ENCODE assay signal across 8 cellular contexts in the genomic region with DNA sequence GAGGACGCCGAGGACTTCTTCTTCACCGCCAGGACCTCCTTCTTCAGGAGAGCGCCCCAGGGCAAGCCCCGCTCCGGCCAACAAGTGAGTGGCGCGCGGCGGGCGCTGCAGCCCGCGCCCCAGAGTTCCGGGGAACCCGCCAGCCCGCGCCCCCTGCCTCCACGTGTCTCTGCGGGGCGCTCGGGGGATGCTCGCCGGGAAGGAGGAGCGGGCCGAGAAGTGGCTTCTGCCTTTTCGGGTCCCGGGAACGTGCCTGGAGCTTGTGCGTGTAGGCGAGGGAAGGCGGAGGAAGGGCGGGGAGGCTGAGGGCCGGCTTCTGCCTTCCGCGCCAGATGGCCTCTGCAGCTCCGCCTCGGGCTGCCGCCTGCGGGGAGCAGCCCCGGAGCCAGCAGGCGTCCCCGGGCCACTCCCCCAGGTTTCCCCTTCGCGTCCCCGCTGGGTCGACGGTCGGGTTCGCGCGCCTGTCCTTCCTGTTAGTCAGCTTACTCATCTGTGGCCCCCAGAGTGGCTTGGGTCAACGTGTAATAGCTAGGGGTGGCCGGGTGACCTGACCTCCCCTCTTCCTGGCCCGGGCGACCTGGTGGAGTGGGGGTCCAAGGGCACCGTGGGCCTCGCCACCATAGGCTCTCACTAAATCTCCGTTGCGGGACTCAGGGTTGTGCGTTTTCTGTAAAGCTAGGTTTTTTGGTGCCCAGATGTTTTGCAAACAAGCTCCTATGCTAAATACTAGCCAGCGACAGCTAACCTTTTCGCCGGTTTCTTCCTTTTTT. TPM values are rescaled to one million over a fixed set of nuclear protein-coding genes. Genes with fewer than 3 reads are reported as not detected.
DNase-seq lines count a peak whose midpoint lies in the region; ATAC-seq, FAIRE-seq and TF ChIP-seq lines count a peak whose summit lies in the region.

No MANE protein-coding gene starts in this region.

- H3K9me3 Mint-ChIP-seq in H9 = no peaks in the 10 kb centered on the region

- no peak overlapping the region for H2BK15ac ChIP-seq in H9 (ENCODE audit: low read depth, low read length)

- no peak overlapping the region for H4K91ac ChIP-seq in H9 (ENCODE audit: insufficient read length, low read depth, low read length)

- no peak overlapping the region for H3K18ac ChIP-seq in H9 (ENCODE audit: insufficient read length, low read depth, low read length)

- H3K14ac ChIP-seq in H9 (ENCODE audit: insufficient read depth, low read length) = peak overlapping the region; percentile 67

- intact Hi-C loops in left colon (cut with DNase I, micrococcal nuclease) = loop anchor here in 1 of 2 donors (10.0 kb wide), 1 partner anchor 74 kb away; no protein-coding TSS in a partner anchor

- no peak overlapping the region for H3K23ac ChIP-seq in H9 (ENCODE audit: insufficient read length, low read depth, low read length)

- H3K27me3 ChIP-seq in H9 (ENCODE audit: insufficient read depth, low read length) = no peaks in the 10 kb centered on the region
- no peaks in the 10 kb centered on the region for H3K27me3 ChIP-seq in MM.1S (replicated peaks; ENCODE audit: insufficient read depth, low read length)
- no peaks in the 10 kb centered on the region for H3K27me3 ChIP-seq in bronchial epithelial cell (ENCODE audit: control insufficient read depth, insufficient read depth, low read length)

- H3K9me3 ChIP-seq in H9 (ENCODE audit: control insufficient read depth, low read depth, low read length) (no peaks in the 10 kb centered on the region), MM.1S (replicated peaks; ENCODE audit: insufficient read depth, low read length) (no peaks in the 10 kb centered on the region)

- H4K20me1 ChIP-seq in H9 (ENCODE audit: control insufficient read depth, insufficient read depth, insufficient read length) (no peaks in the 10 kb centered on the region), MM.1S (ENCODE audit: insufficient read depth, low read length) (no peaks in the 10 kb centered on the region; the same call in 1 of the 2 replicates)

- H3K4me3 ChIP-seq in MM.1S (ENCODE audit: low read length) = peak overlapping the region; percentile 92
- peak overlapping the region; percentile 81 for H3K4me3 ChIP-seq in bronchial epithelial cell (ENCODE audit: low read depth, low read length)

- ATAC-seq in left colon = peak; percentile 65

- peak overlapping the region; percentile 36 for H3K9ac ChIP-seq in H9 (ENCODE audit: extremely low read depth, insufficient read length, low read length)
- H3K9ac ChIP-seq in MM.1S (ENCODE audit: low read length) = peak overlapping the region; percentile 78

- H3K4ac ChIP-seq in H9 (ENCODE audit: low read depth, low read length) = no peak overlapping the region

- H3K36me3 Mint-ChIP-seq in H9 (ENCODE audit: insufficient read depth in 1 of 3, low read depth in 3 of 3) = peaks cover 3 to 18% (median 13%) of the 10 kb centered on the region in 3 experiments; a peak in 4 of 7 replicates

- H2BK5ac ChIP-seq in H9 (ENCODE audit: insufficient read length, low read length) = no peak overlapping the region

- DNase-seq in GM12891 (ENCODE audit: insufficient read length, low spot score) (peak; percentile 47), H9 (peak; percentile 73), MM.1S (peak; percentile 76), bronchial epithelial cell (ENCODE audit: low read depth) (no peak), left colon (peak; percentile 71 to 79), DMS79 (lab: John Stamatoyannopoulos, UW) (no peak)
- peak; percentile 59 to 62 for DNase-seq in stimulated activated CD4-positive, alpha-beta T cell treated with anti-CD3 and anti-CD28 coated beads, Interleukin-4, amount 100 ng/mL, for 4 hours

- H3K56ac ChIP-seq in H9 (ENCODE audit: insufficient read length, low read depth, low read length) = no peak overlapping the region

- H3K23me2 ChIP-seq in H9 (ENCODE audit: insufficient read length, low read depth, low read length, poor library complexity, severe bottlenecking) = peaks cover 24% of the 10 kb centered on the region

- FAIRE-seq in GM12891 (lab: Jason Lieb, UNC) (peak; percentile 78), bronchial epithelial cell (lab: Jason Lieb, UNC) (no peak)

- H3K4me2 ChIP-seq in H9 (ENCODE audit: insufficient read depth, insufficient read length, low read length) (peak overlapping the region; percentile 91), MM.1S (ENCODE audit: low read depth, low read length) (peak overlapping the region; percentile 96)

- no CpG with 5 or more reads among the region's 63 CpGs for WGBS in H9 (ENCODE audit: extremely low coverage, insufficient read length, low lambda C conversion rate)

- H3T11ph ChIP-seq in H9 (ENCODE audit: low read length) = no peak overlapping the region

- H3K4me1 ChIP-seq in H9 (ENCODE audit: insufficient read depth, low read length) = no peaks in the 10 kb centered on the region
- H3K4me1 ChIP-seq in MM.1S (ENCODE audit: low read length) = no peaks in the 10 kb centered on the region

- H3K36me3 ChIP-seq in MM.1S (replicated peaks; ENCODE audit: insufficient read depth, low read length) = no peaks in the 10 kb centered on the region
- H3K36me3 ChIP-seq in bronchial epithelial cell (ENCODE audit: control insufficient read depth, insufficient read depth, low read length) = no peaks in the 10 kb centered on the region

- H3K27ac ChIP-seq in H9 (ENCODE audit: insufficient read length, low read depth, low read length) (no peak overlapping the region), MM.1S (ENCODE audit: low read length) (peak overlapping the region; percentile 72), VCaP (peak overlapping the region; percentile 99)

- peak; percentile 64 for TF ChIP-seq POLR2A in GM12891 (IDR thresholded peaks at IDR 0.05; ENCODE audit: low read depth, low read length)

- H3K79me1 ChIP-seq in H9 (ENCODE audit: insufficient read depth, low read depth, low read length, poor library complexity, severe bottlenecking) = peaks cover 8% of the 10 kb centered on the region

- no peak overlapping the region for H4K8ac ChIP-seq in H9 (replicated peaks; ENCODE audit: insufficient read length, low read depth, low read length)

- peaks cover 20% of the 10 kb centered on the region; the same call in 1 of the 2 replicates for H3K79me2 ChIP-seq in H9 (ENCODE audit: insufficient read depth, low read length)
- peaks cover 50% of the 10 kb centered on the region for H3K79me2 ChIP-seq in MM.1S (ENCODE audit: low read length)

- H2BK12ac ChIP-seq in H9 (ENCODE audit: insufficient read length, low read depth, low read length) = no peak overlapping the region

- no peak; the same call in 2 of the 3 replicates for TF ChIP-seq CTCF in H9 (conservative IDR thresholded peaks at IDR 0.05)
- no peak for TF ChIP-seq CTCF in MM.1S (IDR thresholded peaks at IDR 0.05; ENCODE audit: low read length)
- TF ChIP-seq CTCF in VCaP (conservative IDR thresholded peaks at IDR 0.05) = no peak
- no peak for TF ChIP-seq CTCF in bronchial epithelial cell (IDR thresholded peaks at IDR 0.05; ENCODE audit: insufficient read depth, low read length, severe bottlenecking)

- no peak overlapping the region for H2BK120ac ChIP-seq in H9 (ENCODE audit: low read depth, low read length, poor library complexity, severe bottlenecking)

- peaks cover 39% of the 10 kb centered on the region for H3F3A ChIP-seq in MM.1S (ENCODE audit: insufficient read depth, low read length)

- no peak overlapping the region for H2AK5ac ChIP-seq in H9 (ENCODE audit: insufficient read length, low read length)

- H3K27ac Mint-ChIP-seq in H9 = peak overlapping the region; percentile 40 to 92 (median 80); a peak in 4 of 7 replicates

- no peak overlapping the region for H2AFZ ChIP-seq in H9 (ENCODE audit: low read length)
- H2AFZ ChIP-seq in MM.1S (ENCODE audit: low read length) = peak overlapping the region; percentile 77

- H2BK20ac ChIP-seq in H9 (ENCODE audit: low read depth, low read length, poor library complexity, severe bottlenecking) = no peak overlapping the region

- no peaks in the 10 kb centered on the region for H3K9me2 ChIP-seq in MM.1S (replicated peaks; ENCODE audit: insufficient read depth, low read length)

- no peak overlapping the region for H4K5ac ChIP-seq in H9 (ENCODE audit: insufficient read length, low read depth, low read length)

- peaks cover 21 to 31% of the 10 kb centered on the region in 2 experiments for H3K4me1 Mint-ChIP-seq in H9

- H3K4me3 Mint-ChIP-seq in H9 = peak overlapping the region; percentile 87 to 94

- H3K27me3 Mint-ChIP-seq in H9 (ENCODE audit: low read depth) = no peaks in the 10 kb centered on the region

TF ChIP-seq in GM12891, 5 proteins besides CTCF, POLR2A, EP300 and RAD21:
- peak; percentile 3; the same call in 1 of the 2 replicates for TF ChIP-seq SPI1 (IDR thresholded peaks at IDR 0.05; ENCODE audit: low read depth, low read length)
- no peak for TF ChIP-seq POU2F2 (IDR thresholded peaks at IDR 0.05; ENCODE audit: low read depth, low read length)
- peak; percentile 72; the same call in 1 of the 2 replicates for TF ChIP-seq TAF1 (IDR thresholded peaks at IDR 0.05; ENCODE audit: low read depth, low read length)
- no peak for TF ChIP-seq PAX5 (IDR thresholded peaks at IDR 0.05; ENCODE audit: insufficient read depth, low read length, severe bottlenecking)
- TF ChIP-seq POLR2AphosphoS5 (IDR thresholded peaks at IDR 0.05; ENCODE audit: low read depth, low read length) = no peak; the same call in 1 of the 2 replicates

RNA-seq across cellular contexts. Expression of gene RASSF3, which starts 0.6 kb away (rescaled TPM):
- polyA plus RNA-seq in GM12891 (2012; ENCODE audit: low read depth, missing spikeins) = 25.4 TPM
- total RNA-seq in H9 (2021) (45.1 and 45.9 TPM in 2 replicates), bronchial epithelial cell (8.7 and 9.7 TPM in 2 replicates), left colon (100 to 1,000 TPM in 1 of 2 donors, 10 to 100 TPM in 1; 88.4 to 104 TPM)

Comparison
In these comparisons a context has a peak if more than half of its experiments do, and no peak if none do; other contexts are left out.
1. DNase-seq: peak in GM12891 (single experiment), H9 (single experiment), MM.1S (single experiment), left colon (2 of 2) and stimulated activated CD4-positive, alpha-beta T cell treated with anti-CD3 and anti-CD28 coated beads, Interleukin-4, amount 100 ng/mL, for 4 hours (2 of 2); none in bronchial epithelial cell (single experiment) and DMS79 (single experiment).